Comparison of ENCODE assay signal across 12 cellular contexts in genomic region chr17:77209330-77209748, GRCh38.
DNase-seq lines count a peak whose midpoint lies in the region; ATAC-seq lines count a peak whose summit lies in the region.
"Had no signal": no experiment of that assay in that cellular context is flagged by ENCODE, and none has a peak within 500 bp of the region (broad histone marks: within the 10 kb centered on the region; RNA-seq: fewer than 3 reads in every experiment).

No MANE protein-coding gene starts in this region.

- no peak for ATAC-seq in HG02884 (IDR thresholded peaks at IDR 0.05; ENCODE audit: unreplicated experiment)

- peak; percentile 87 for DNase-seq in NCI-H1092 treated with DMSO at 0.1 percent for 48 hours (lab: John Stamatoyannopoulos, UW)
- DNase-seq in NCI-H774 (lab: John Stamatoyannopoulos, UW): peak; percentile 93
- peak; percentile 66 for DNase-seq in left kidney (ENCODE audit: low read depth, low spot score)
- peak; percentile 64 for DNase-seq in superior temporal gyrus (ENCODE audit: extremely low spot score)
- DNase-seq in LoVo (ENCODE audit: low spot score): no peak
- DNase-seq in cerebellar cortex (ENCODE audit: low spot score): no peak
- DNase-seq: activated naive CD8-positive, alpha-beta T cell treated with anti-CD3 and anti-CD28 coated beads for 36 hours; CD4-positive, CD25-positive, alpha-beta regulatory T cell; cortex of kidney; GF-D8; stimulated activated naive CD4-positive, alpha-beta T cell had no signal

Comparison
In these comparisons a context has a peak if more than half of its experiments do, and no peak if none do; other contexts are left out.
1. DNase-seq: peak in NCI-H1092 treated with DMSO at 0.1 percent for 48 hours (single experiment), NCI-H774 (single experiment), left kidney (single experiment) and superior temporal gyrus (single experiment); none in LoVo (single experiment) and cerebellar cortex (single experiment).